In genomic region chr5:69364850-69365249, GRCh38 we compare ENCODE assay signal across 18 cellular contexts. TPM values are rescaled to one million over a fixed set of nuclear protein-coding genes. Genes with fewer than 3 reads are reported as not detected.
A peak's percentile ranks its signal among the peaks of the same experiment; 100 is the strongest.
DNase-seq lines count a peak whose midpoint lies in the region; ATAC-seq and TF ChIP-seq lines count a peak whose summit lies in the region.
"Had no signal": no experiment of that assay in that cellular context is flagged by ENCODE, and none has a peak within 500 bp of the region (broad histone marks: within the 10 kb centered on the region; RNA-seq: fewer than 3 reads in every experiment).

No MANE protein-coding gene starts in this region.

- H3K27ac Mint-ChIP-seq in activated CD8-positive, alpha-beta memory T cell treated with anti-CD3 and anti-CD28 coated beads, Interleukin-2, amount 10 ng/mL, durations not matched to agents 7 days and 5 days, result peak overlapping the region; percentile 43
- H3K27ac Mint-ChIP-seq in nephron progenitor cell, result peak overlapping the region; percentile 29
- H3K27ac Mint-ChIP-seq: H9 had no signal

- H3K4me2 ChIP-seq in Loucy (ENCODE audit: low read depth, low read length, poor library complexity, severe bottlenecking), result peak overlapping the region; percentile 99

- no peak overlapping the region for H3K9ac ChIP-seq in Loucy (ENCODE audit: low read depth, low read length, poor library complexity, severe bottlenecking)

- peaks cover 29% of the 10 kb centered on the region for H3K4me1 Mint-ChIP-seq in activated CD8-positive, alpha-beta memory T cell treated with anti-CD3 and anti-CD28 coated beads, Interleukin-2, amount 10 ng/mL, durations not matched to agents 7 days and 5 days
- H3K4me1 Mint-ChIP-seq in nephron progenitor cell, result peaks cover 13% of the 10 kb centered on the region

- H3K4me3 ChIP-seq in Loucy (ENCODE audit: low read length, poor library complexity, severe bottlenecking), result no peak overlapping the region
- H3K4me3 ChIP-seq: mucosa of descending colon, psoas muscle, skin epidermis, stomach had no signal

- TF ChIP-seq CTCF in Loucy (conservative IDR thresholded peaks at IDR 0.05; ENCODE audit: low read length) (no peak), nephron progenitor cell (IDR thresholded peaks at IDR 0.05) (no peak)

- peaks cover 22% of the 10 kb centered on the region; the same call in 1 of the 2 replicates for H3K36me3 ChIP-seq in Loucy (ENCODE audit: insufficient read depth, low read length)

- CTCF ChIA-PET in activated CD8-positive, alpha-beta memory T cell treated with anti-CD3 and anti-CD28 coated beads, Interleukin-2, amount 10 ng/mL, durations not matched to agents 7 days and 5 days (lab: Charles Lee), result interaction anchor here (1.3 kb wide), 1 partner anchor 271 kb away, joined by 5 read pairs; the partner anchor contains the start of gene SLC30A5

- peaks cover 30% of the 10 kb centered on the region for H3K36me3 Mint-ChIP-seq in activated CD8-positive, alpha-beta memory T cell treated with anti-CD3 and anti-CD28 coated beads, Interleukin-2, amount 10 ng/mL, durations not matched to agents 7 days and 5 days
- peaks cover 33% of the 10 kb centered on the region for H3K36me3 Mint-ChIP-seq in nephron progenitor cell (ENCODE audit: low read depth)

- no peaks in the 10 kb centered on the region for H3K9me3 ChIP-seq in Loucy (ENCODE audit: insufficient read depth, low read depth, low read length)
- H3K9me3 ChIP-seq: mucosa of descending colon, psoas muscle, stomach had no signal

- H3K79me2 ChIP-seq in Loucy (ENCODE audit: insufficient read depth, low read length), result peaks cover 76% of the 10 kb centered on the region

- no peak for ATAC-seq in activated CD8-positive, alpha-beta memory T cell treated with anti-CD3 and anti-CD28 coated beads, Interleukin-2, amount 10 ng/mL, durations not matched to agents 7 days and 5 days
- ATAC-seq in HG02852 (IDR thresholded peaks at IDR 0.05; ENCODE audit: unreplicated experiment), result no peak
- ATAC-seq: left ventricle myocardium superior, mucosa of descending colon had no signal

- peaks cover 42% of the 10 kb centered on the region for H4K20me1 ChIP-seq in Loucy (ENCODE audit: insufficient read depth, low read length, poor library complexity, severe bottlenecking)

- no peaks in the 10 kb centered on the region for H3K9me2 ChIP-seq in Loucy (replicated peaks; ENCODE audit: low read depth, low read length)

- no peak for TF ChIP-seq POLR2A in erythroblast (IDR thresholded peaks at IDR 0.05; ENCODE audit: low read length)

- H3K4me1 ChIP-seq in Loucy (ENCODE audit: insufficient read depth, low read length, poor library complexity, severe bottlenecking), result peaks cover 25% of the 10 kb centered on the region

- no peaks in the 10 kb centered on the region for H3K27me3 Mint-ChIP-seq in activated CD8-positive, alpha-beta memory T cell treated with anti-CD3 and anti-CD28 coated beads, Interleukin-2, amount 10 ng/mL, durations not matched to agents 7 days and 5 days
- H3K27me3 Mint-ChIP-seq in nephron progenitor cell (ENCODE audit: low read depth, poor library complexity), result no peaks in the 10 kb centered on the region
- H3K27me3 Mint-ChIP-seq: effector memory CD8-positive, alpha-beta T cell had no signal

- DNase-seq in activated CD8-positive, alpha-beta memory T cell treated with anti-CD3 and anti-CD28 coated beads, Interleukin-2, amount 10 ng/mL, durations not matched to agents 7 days and 5 days, result no peak
- no peak for DNase-seq in activated CD8-positive, alpha-beta memory T cell treated with anti-CD3 and anti-CD28 coated beads, Interleukin-2, amount 50 U/mL, for 48 hours
- DNase-seq in nephron progenitor cell (no peak), erythroblast (lab: John Stamatoyannopoulos, UW) (no peak)
- DNase-seq: activated CD4-positive, alpha-beta T cell treated with anti-CD3 and anti-CD28 coated beads for 1 hour; activated gamma-delta T cell treated with Interleukin-2 at 50 U/mL for 16 hours; effector memory CD8-positive, alpha-beta T cell; H9; left ventricle myocardium superior; mucosa of descending colon; NCI-H1436; NCI-H526 treated with DMSO at 0.1 percent for 48 hours; psoas muscle; stimulated activated CD4-positive, alpha-beta T cell treated with anti-CD3 and anti-CD28 coated beads, Interleukin-4, amount 100 ng/mL, for 1 hour; stomach had no signal

- H3F3A ChIP-seq in Loucy (ENCODE audit: low read depth), result no peaks in the 10 kb centered on the region

- H3K27me3 ChIP-seq in Loucy (ENCODE audit: insufficient read depth, low read length, poor library complexity, severe bottlenecking), result no peaks in the 10 kb centered on the region
- H3K27me3 ChIP-seq: stomach had no signal

- H3K4me3 Mint-ChIP-seq in activated CD8-positive, alpha-beta memory T cell treated with anti-CD3 and anti-CD28 coated beads, Interleukin-2, amount 10 ng/mL, durations not matched to agents 7 days and 5 days, result no peak overlapping the region
- H3K4me3 Mint-ChIP-seq in nephron progenitor cell, result no peak overlapping the region
- H3K4me3 Mint-ChIP-seq: effector memory CD8-positive, alpha-beta T cell; H9 had no signal

- H2AFZ ChIP-seq in Loucy (ENCODE audit: low read length), result no peak overlapping the region

- H3K9me3 Mint-ChIP-seq in activated CD8-positive, alpha-beta memory T cell treated with anti-CD3 and anti-CD28 coated beads, Interleukin-2, amount 10 ng/mL, durations not matched to agents 7 days and 5 days (ENCODE audit: low read depth), result no peaks in the 10 kb centered on the region
- H3K9me3 Mint-ChIP-seq in nephron progenitor cell, result no peaks in the 10 kb centered on the region
- H3K9me3 Mint-ChIP-seq: effector memory CD8-positive, alpha-beta T cell; H9 had no signal

RNA-seq across cellular contexts. Expression of gene AK6, which starts 4.5 kb away (rescaled TPM):
- total RNA-seq in activated CD8-positive, alpha-beta memory T cell treated with anti-CD3 and anti-CD28 coated beads, Interleukin-2, amount 10 ng/mL, durations not matched to agents 7 days and 5 days, result 10 to 100 TPM; 31.8 to 49.1 TPM

RNA-seq across cellular contexts. Expression of gene TAF9, which starts 4.5 kb away (rescaled TPM):
- total RNA-seq in activated CD8-positive, alpha-beta memory T cell treated with anti-CD3 and anti-CD28 coated beads, Interleukin-2, amount 10 ng/mL, durations not matched to agents 7 days and 5 days, result 10 to 100 TPM; 48.9 to 63.1 TPM

RNA-seq across cellular contexts. Expression of gene RAD17, which starts 4.8 kb away (rescaled TPM):
- total RNA-seq in activated CD8-positive, alpha-beta memory T cell treated with anti-CD3 and anti-CD28 coated beads, Interleukin-2, amount 10 ng/mL, durations not matched to agents 7 days and 5 days, result 10 to 100 TPM; 19.7 to 26.4 TPM

RNA-seq across cellular contexts. Expression of gene CCDC125, which starts 32.2 kb away (rescaled TPM):
- total RNA-seq in activated CD8-positive, alpha-beta memory T cell treated with anti-CD3 and anti-CD28 coated beads, Interleukin-2, amount 10 ng/mL, durations not matched to agents 7 days and 5 days, result 10 to 100 TPM in 1 of 2 experiments, 1 to 10 TPM in 1; 9.4 to 11.2 TPM

RNA-seq across cellular contexts. Expression of gene MARVELD2, which starts 50.1 kb away (rescaled TPM):
- under 1 TPM; 0.18 to 0.26 TPM for total RNA-seq in activated CD8-positive, alpha-beta memory T cell treated with anti-CD3 and anti-CD28 coated beads, Interleukin-2, amount 10 ng/mL, durations not matched to agents 7 days and 5 days
